8 cellular contexts compared by ENCODE assay signal in genomic region chr7:139118234-139118802, GRCh38. TPM values are rescaled to one million over a fixed set of nuclear protein-coding genes. Genes with fewer than 3 reads are reported as not detected.
DNase-seq lines count a peak whose midpoint lies in the region; ATAC-seq and TF ChIP-seq lines count a peak whose summit lies in the region.

No MANE protein-coding gene starts in this region.

- H3K27me3 Mint-ChIP-seq in activated T-helper 1 cell treated with anti-CD3 and anti-CD28 coated beads, Interleukin-12 subunit alpha, Interleukin-12 subunit beta, Interleukin-2, Interleukin-4 antibody, amounts not matched to agents 30 ng/mL and 10 ng/mL and 1 ng/mL, durations not matched to agents 14 hours and 24 hours and 36 hours (ENCODE audit: insufficient read depth) = no peaks in the 10 kb centered on the region

- H3K9me3 ChIP-seq in lower lobe of right lung (no peaks in the 10 kb centered on the region), smooth muscle cell (replicated peaks; ENCODE audit: low read depth) (no peaks in the 10 kb centered on the region)

- H3K36me3 ChIP-seq in lower lobe of right lung (no peaks in the 10 kb centered on the region), smooth muscle cell (ENCODE audit: low read depth) (no peaks in the 10 kb centered on the region)

- 64% methylated on average over 8 of the region's 8 CpGs for whole genome bisulfite sequencing in smooth muscle cell (ENCODE audit: low lambda C conversion rate)

- no peaks in the 10 kb centered on the region for H3K79me2 ChIP-seq in smooth muscle cell (ENCODE audit: low read depth)

- H3K36me3 Mint-ChIP-seq in activated T-helper 1 cell treated with anti-CD3 and anti-CD28 coated beads, Interleukin-12 subunit alpha, Interleukin-12 subunit beta, Interleukin-2, Interleukin-4 antibody, amounts not matched to agents 30 ng/mL and 10 ng/mL and 1 ng/mL, durations not matched to agents 14 hours and 24 hours and 36 hours (ENCODE audit: low read depth) = no peaks in the 10 kb centered on the region

- peak overlapping the region; percentile 45 for H3K4me3 Mint-ChIP-seq in activated T-helper 1 cell treated with anti-CD3 and anti-CD28 coated beads, Interleukin-12 subunit alpha, Interleukin-12 subunit beta, Interleukin-2, Interleukin-4 antibody, amounts not matched to agents 30 ng/mL and 10 ng/mL and 1 ng/mL, durations not matched to agents 14 hours and 24 hours and 36 hours

- ATAC-seq in GM21423 (IDR thresholded peaks at IDR 0.05; ENCODE audit: unreplicated experiment) = peak; percentile 67
- ATAC-seq in HG03520 (IDR thresholded peaks at IDR 0.05; ENCODE audit: unreplicated experiment) = peak; percentile 81
- peak; percentile 57 to 80 for ATAC-seq in lower lobe of right lung

- H2AFZ ChIP-seq in smooth muscle cell (ENCODE audit: low read depth) = no peak overlapping the region

- H3F3A ChIP-seq in smooth muscle cell (ENCODE audit: low read depth) = no peaks in the 10 kb centered on the region

- H3K27me3 ChIP-seq in lower lobe of right lung (ENCODE audit: low read depth) = no peaks in the 10 kb centered on the region
- H3K27me3 ChIP-seq in smooth muscle cell (ENCODE audit: low read depth) = no peaks in the 10 kb centered on the region

- H3K27ac ChIP-seq in lower lobe of right lung = no peak overlapping the region
- no peak overlapping the region for H3K27ac ChIP-seq in smooth muscle cell (ENCODE audit: low read depth)

- no peak overlapping the region for H3K4me2 ChIP-seq in smooth muscle cell

- H3K4me1 ChIP-seq in lower lobe of right lung = peaks cover 17% of the 10 kb centered on the region
- H3K4me1 ChIP-seq in smooth muscle cell (ENCODE audit: low read depth) = no peaks in the 10 kb centered on the region

- H3K4me3 ChIP-seq in GM12864 (ENCODE audit: low read depth, low read length) (peak overlapping the region; percentile 32; the same call in 1 of the 2 replicates), lower lobe of right lung (no peak overlapping the region), smooth muscle cell (no peak overlapping the region)

- peaks cover 32% of the 10 kb centered on the region for H3K4me1 Mint-ChIP-seq in activated T-helper 1 cell treated with anti-CD3 and anti-CD28 coated beads, Interleukin-12 subunit alpha, Interleukin-12 subunit beta, Interleukin-2, Interleukin-4 antibody, amounts not matched to agents 30 ng/mL and 10 ng/mL and 1 ng/mL, durations not matched to agents 14 hours and 24 hours and 36 hours (ENCODE audit: low read depth)

- intact Hi-C loops in activated T-helper 1 cell treated with anti-CD3 and anti-CD28 coated beads, Interleukin-12 subunit alpha, Interleukin-12 subunit beta, Interleukin-2, Interleukin-4 antibody, amounts not matched to agents 30 ng/mL and 10 ng/mL and 1 ng/mL, durations not matched to agents 14 hours and 24 hours and 36 hours (cut with micrococcal nuclease) = loop anchor here (1.0 to 10.0 kb wide), 3 partner anchors 9 to 1114 kb away; partner anchors contain the start of genes CREB3L2 and ZC3HAV1
- intact Hi-C loops in lower lobe of right lung (cut with DNase I) = no loop called here
- intact Hi-C loops in posterior cingulate gyrus (cut with DNase I) = no loop called here

- H3K9me3 Mint-ChIP-seq in activated T-helper 1 cell treated with anti-CD3 and anti-CD28 coated beads, Interleukin-12 subunit alpha, Interleukin-12 subunit beta, Interleukin-2, Interleukin-4 antibody, amounts not matched to agents 30 ng/mL and 10 ng/mL and 1 ng/mL, durations not matched to agents 14 hours and 24 hours and 36 hours = no peaks in the 10 kb centered on the region

- peak overlapping the region; percentile 45 for H3K27ac Mint-ChIP-seq in activated T-helper 1 cell treated with anti-CD3 and anti-CD28 coated beads, Interleukin-12 subunit alpha, Interleukin-12 subunit beta, Interleukin-2, Interleukin-4 antibody, amounts not matched to agents 30 ng/mL and 10 ng/mL and 1 ng/mL, durations not matched to agents 14 hours and 24 hours and 36 hours

- DNase-seq in GM12864 (ENCODE audit: low read depth) (peak; percentile 79), lower lobe of right lung (no peak), nucleus accumbens (lab: John Stamatoyannopoulos, UW) (no peak), posterior cingulate gyrus (no peak), smooth muscle cell (lab: John Stamatoyannopoulos, UW; ENCODE audit: unreplicated experiment) (no peak)
- no peak for DNase-seq in activated T-helper 1 cell treated with anti-CD3 and anti-CD28 coated beads, Interleukin-12 subunit alpha, Interleukin-12 subunit beta, Interleukin-2, Interleukin-4 antibody, amounts not matched to agents 30 ng/mL and 10 ng/mL and 1 ng/mL, durations not matched to agents 14 hours and 24 hours and 36 hours (ENCODE audit: low spot score)

- no peak overlapping the region for H3K9ac ChIP-seq in smooth muscle cell (ENCODE audit: low read depth)

- TF ChIP-seq CTCF in GM12864 (IDR thresholded peaks at IDR 0.05; ENCODE audit: low read depth, low read length, missing control alignments) = peak; percentile 34
- TF ChIP-seq CTCF in lower lobe of right lung (IDR thresholded peaks at IDR 0.05) = no peak
- no peak for TF ChIP-seq CTCF in smooth muscle cell (IDR thresholded peaks at IDR 0.05; ENCODE audit: borderline replicate concordance, insufficient read depth, poor library complexity, severe bottlenecking)

- no peaks in the 10 kb centered on the region for H4K20me1 ChIP-seq in smooth muscle cell (ENCODE audit: low read depth)

RNA-seq across cellular contexts. Expression of gene ZC3HAV1, which starts 8.8 kb away (rescaled TPM):
- total RNA-seq in activated T-helper 1 cell treated with anti-CD3 and anti-CD28 coated beads, Interleukin-12 subunit alpha, Interleukin-12 subunit beta, Interleukin-2, Interleukin-4 antibody, amounts not matched to agents 30 ng/mL and 10 ng/mL and 1 ng/mL, durations not matched to agents 14 hours and 24 hours and 36 hours = 89.7 and 90.0 TPM in 2 replicates
- 43.6 TPM for total RNA-seq in lower lobe of right lung
- total RNA-seq in smooth muscle cell = 8.5 and 12.1 TPM in 2 replicates
- 4.7 and 8.3 TPM in 2 replicates for polyA plus RNA-seq in smooth muscle cell
